ENCODE assay signal across 1 cellular context in the genomic region with DNA sequence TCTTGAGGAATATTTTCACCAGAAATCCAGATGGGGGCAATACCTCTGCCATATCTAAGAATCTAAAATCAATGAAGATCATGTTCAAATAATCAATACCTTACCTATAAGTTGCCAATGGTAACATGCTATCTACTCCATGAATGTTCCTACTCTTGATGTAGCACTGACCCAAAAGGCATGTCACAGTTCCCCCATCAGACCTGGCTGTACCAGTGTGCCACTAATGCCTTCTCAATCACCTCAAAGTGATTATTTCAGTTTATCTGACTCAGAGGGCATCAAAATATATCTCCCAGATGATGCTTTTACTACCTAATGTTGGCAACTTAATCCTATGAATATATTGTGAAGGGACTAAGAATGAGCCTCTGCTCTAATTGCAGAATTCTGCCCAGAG.
TF ChIP-seq lines count a peak whose summit lies in the region.

No MANE protein-coding gene starts in this region.

TF ChIP-seq in HepG2, 621 proteins besides CTCF, POLR2A, EP300 and RAD21:
- TF ChIP-seq AGO2 (optimal IDR thresholded peaks at IDR 0.05; ENCODE audit: low read depth, low read length) (peak; percentile 20), RBM22 (optimal IDR thresholded peaks at IDR 0.05; ENCODE audit: low read length) (peak; percentile 74), ZNF451 (CRISPR knock-in tag; IDR thresholded peaks at IDR 0.05) (no peak), CBX5 (CRISPR knock-in tag; IDR thresholded peaks at IDR 0.05; ENCODE audit: borderline replicate concordance) (no peak), CBX1 (IDR thresholded peaks at IDR 0.05; ENCODE audit: low read depth) (no peak), GATAD1 (CRISPR knock-in tag; IDR thresholded peaks at IDR 0.05) (no peak), YEATS2 (CRISPR knock-in tag; IDR thresholded peaks at IDR 0.05; ENCODE audit: borderline replicate concordance) (no peak), GTF2F1 (IDR thresholded peaks at IDR 0.05; ENCODE audit: low read length) (no peak), NR1H2 (CRISPR knock-in tag; IDR thresholded peaks at IDR 0.05; ENCODE audit: borderline replicate concordance, low read depth) (no peak), POLR2AphosphoS2 (IDR thresholded peaks at IDR 0.05; ENCODE audit: low read depth, low read length) (0 out of 2 replicates have a peak, but pooled peaks have one; percentile 62), SNAPC2 (CRISPR knock-in tag; IDR thresholded peaks at IDR 0.05) (no peak)
- TF ChIP-seq, protein P1, sequence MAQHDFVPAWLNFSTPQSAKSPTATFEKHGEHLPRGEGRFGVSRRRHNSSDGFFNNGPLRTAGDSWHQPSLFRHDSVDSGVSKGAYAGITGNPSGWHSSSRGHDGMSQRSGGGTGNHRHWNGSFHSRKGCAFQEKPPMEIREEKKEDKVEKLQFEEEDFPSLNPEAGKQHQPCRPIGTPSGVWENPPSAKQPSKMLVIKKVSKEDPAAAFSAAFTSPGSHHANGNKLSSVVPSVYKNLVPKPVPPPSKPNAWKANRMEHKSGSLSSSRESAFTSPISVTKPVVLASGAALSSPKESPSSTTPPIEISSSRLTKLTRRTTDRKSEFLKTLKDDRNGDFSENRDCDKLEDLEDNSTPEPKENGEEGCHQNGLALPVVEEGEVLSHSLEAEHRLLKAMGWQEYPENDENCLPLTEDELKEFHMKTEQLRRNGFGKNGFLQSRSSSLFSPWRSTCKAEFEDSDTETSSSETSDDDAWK (CRISPR knock-in tag; IDR thresholded peaks at IDR 0.05), result no peak
- TF ChIP-seq, protein P2, sequence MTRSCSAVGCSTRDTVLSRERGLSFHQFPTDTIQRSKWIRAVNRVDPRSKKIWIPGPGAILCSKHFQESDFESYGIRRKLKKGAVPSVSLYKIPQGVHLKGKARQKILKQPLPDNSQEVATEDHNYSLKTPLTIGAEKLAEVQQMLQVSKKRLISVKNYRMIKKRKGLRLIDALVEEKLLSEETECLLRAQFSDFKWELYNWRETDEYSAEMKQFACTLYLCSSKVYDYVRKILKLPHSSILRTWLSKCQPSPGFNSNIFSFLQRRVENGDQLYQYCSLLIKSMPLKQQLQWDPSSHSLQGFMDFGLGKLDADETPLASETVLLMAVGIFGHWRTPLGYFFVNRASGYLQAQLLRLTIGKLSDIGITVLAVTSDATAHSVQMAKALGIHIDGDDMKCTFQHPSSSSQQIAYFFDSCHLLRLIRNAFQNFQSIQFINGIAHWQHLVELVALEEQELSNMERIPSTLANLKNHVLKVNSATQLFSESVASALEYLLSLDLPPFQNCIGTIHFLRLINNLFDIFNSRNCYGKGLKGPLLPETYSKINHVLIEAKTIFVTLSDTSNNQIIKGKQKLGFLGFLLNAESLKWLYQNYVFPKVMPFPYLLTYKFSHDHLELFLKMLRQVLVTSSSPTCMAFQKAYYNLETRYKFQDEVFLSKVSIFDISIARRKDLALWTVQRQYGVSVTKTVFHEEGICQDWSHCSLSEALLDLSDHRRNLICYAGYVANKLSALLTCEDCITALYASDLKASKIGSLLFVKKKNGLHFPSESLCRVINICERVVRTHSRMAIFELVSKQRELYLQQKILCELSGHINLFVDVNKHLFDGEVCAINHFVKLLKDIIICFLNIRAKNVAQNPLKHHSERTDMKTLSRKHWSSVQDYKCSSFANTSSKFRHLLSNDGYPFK (CRISPR knock-in tag; IDR thresholded peaks at IDR 0.05; ENCODE audit: borderline replicate concordance), result no peak
